Comparison of ENCODE assay signal across 8 cellular contexts in the genomic region with DNA sequence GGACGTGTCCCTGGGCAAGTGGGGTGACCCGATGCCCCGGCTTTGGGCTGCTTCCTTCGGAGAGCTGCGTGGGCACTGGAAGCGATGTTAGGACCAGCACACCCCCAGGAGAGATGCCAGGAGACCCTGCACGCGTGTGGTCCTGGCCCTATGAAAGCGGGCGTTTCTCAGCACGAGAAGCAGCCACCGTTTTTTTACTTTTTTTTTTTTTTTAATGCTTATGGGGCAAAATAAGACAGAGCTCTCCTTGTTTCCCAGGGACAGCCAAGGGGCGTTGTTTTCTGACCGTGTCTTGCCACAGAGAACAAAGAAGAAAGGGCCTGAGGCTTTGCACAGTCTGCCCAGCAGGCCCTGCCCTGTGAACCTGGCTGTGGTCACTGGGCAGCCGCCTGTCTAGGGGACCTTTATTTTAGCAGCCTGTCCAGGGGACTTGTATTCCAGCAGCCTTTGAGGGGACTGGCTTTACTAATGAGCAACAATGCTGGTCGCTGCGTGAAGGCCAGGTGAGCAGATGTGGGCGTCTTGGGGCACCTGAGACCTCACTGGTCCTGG. TPM values are rescaled to one million over a fixed set of nuclear protein-coding genes. Genes with fewer than 3 reads are reported as not detected.
A peak's percentile ranks its signal among the peaks of the same experiment; 100 is the strongest.
DNase-seq lines count a peak whose midpoint lies in the region; TF ChIP-seq lines count a peak whose summit lies in the region.

No MANE protein-coding gene starts in this region.

- H3K27me3 ChIP-seq in GM06990 (replicated peaks; ENCODE audit: control insufficient read depth, insufficient read depth, low read length) (no peaks in the 10 kb centered on the region), prostate gland (replicated peaks; ENCODE audit: insufficient read depth) (no peaks in the 10 kb centered on the region)

- H3K4me3 ChIP-seq in GM06990 (replicated peaks; ENCODE audit: low read depth, low read length), result peak overlapping the region; percentile 77
- H3K4me3 ChIP-seq in fibroblast of mammary gland (ENCODE audit: control insufficient read depth, low read depth, low read length), result peak overlapping the region; percentile 54
- H3K4me3 ChIP-seq in prostate gland, result peak overlapping the region; percentile 82 to 93

- no peak for TF ChIP-seq CTCF in GM06990 (IDR thresholded peaks at IDR 0.05; ENCODE audit: insufficient read depth, low read length, poor library complexity, severe bottlenecking)
- no peak for TF ChIP-seq CTCF in fibroblast of mammary gland (conservative IDR thresholded peaks at IDR 0.05; ENCODE audit: control insufficient read depth, insufficient read depth, low read depth, low read length)
- no peak for TF ChIP-seq CTCF in prostate gland (IDR thresholded peaks at IDR 0.05)

- H3K9me3 ChIP-seq in prostate gland, result no peaks in the 10 kb centered on the region

- 31% methylated on average over 18 of the region's 18 CpGs for WGBS in prostate gland

- peaks cover 10% of the 10 kb centered on the region for H3K36me3 ChIP-seq in GM06990 (ENCODE audit: control insufficient read depth, insufficient read depth, low read length)
- no peaks in the 10 kb centered on the region for H3K36me3 ChIP-seq in prostate gland

- intact Hi-C loops in prostate gland (cut with DNase I), result no loop called here

- no peak for TF ChIP-seq POLR2A in prostate gland (IDR thresholded peaks at IDR 0.05)

- H3K27ac ChIP-seq in prostate gland, result peak overlapping the region; percentile 64 to 75

- DNase-seq in GM06990 (ENCODE audit: extremely low read depth, insufficient read length) (no peak), RPMI8226 (peak; percentile 35), fibroblast of mammary gland (ENCODE audit: low read depth) (no peak), prostate gland (ENCODE audit: low spot score) (no peak), ecto neural progenitor cell (ENCODE audit: low spot score) (no peak), NCI-H2196 treated with DMSO at 0.1 percent for 48 hours (lab: John Stamatoyannopoulos, UW; ENCODE audit: unreplicated experiment) (no peak), NCI-H526 treated with DMSO at 0.1 percent for 48 hours (lab: John Stamatoyannopoulos, UW) (no peak), cerebellar nuclear complex (lab: John Stamatoyannopoulos, UW) (no peak)

- H3K4me1 ChIP-seq in prostate gland (replicated peaks), result peaks cover 21% of the 10 kb centered on the region

RNA-seq across cellular contexts. Expression of gene SLC25A10, which starts 1.0 kb away (rescaled TPM):
- total RNA-seq in prostate gland, result 10 to 100 TPM; 39.1 to 39.4 TPM

RNA-seq across cellular contexts. Expression of gene MRPL12, which starts 9.9 kb away (rescaled TPM):
- 10 to 100 TPM; 53.4 to 63.5 TPM for total RNA-seq in prostate gland

RNA-seq across cellular contexts. Expression of gene HGS, which starts 29.3 kb away (rescaled TPM):
- total RNA-seq in prostate gland, result 100 to 1,000 TPM; 102 to 167 TPM

RNA-seq across cellular contexts. Expression of gene ARL16, which starts 29.5 kb away (rescaled TPM):
- 10 to 100 TPM; 27.9 to 49.5 TPM for total RNA-seq in prostate gland

RNA-seq across cellular contexts. Expression of gene CCDC137, which starts 46.5 kb away (rescaled TPM):
- total RNA-seq in prostate gland, result 10 to 100 TPM; 18.5 to 27.7 TPM
